1 cellular context compared by ENCODE assay signal in genomic region chr1:66940968-66941367, GRCh38.
A peak's percentile ranks its signal among the peaks of the same experiment; 100 is the strongest.
TF ChIP-seq lines count a peak whose summit lies in the region.

No MANE protein-coding gene starts in this region.

TF ChIP-seq in HepG2, 621 proteins besides CTCF, POLR2A, EP300 and RAD21:
- TF ChIP-seq AGO1 (IDR thresholded peaks at IDR 0.05; ENCODE audit: low read depth, low read length, poor library complexity, severe bottlenecking) (no peak), HNF4A (CRISPR knock-in tag; IDR thresholded peaks at IDR 0.05) (0 out of 2 replicates have a peak, but pooled peaks have one; percentile 12), HOMEZ (CRISPR knock-in tag; IDR thresholded peaks at IDR 0.05; ENCODE audit: low read depth) (0 out of 2 replicates have a peak, but pooled peaks have one; percentile 10), ETV5 (CRISPR knock-in tag; IDR thresholded peaks at IDR 0.05; ENCODE audit: borderline replicate concordance) (no peak), ZSCAN20 (CRISPR knock-in tag; IDR thresholded peaks at IDR 0.05; ENCODE audit: borderline replicate concordance) (no peak), ASH2L (IDR thresholded peaks at IDR 0.05; ENCODE audit: insufficient read length, low read depth, low read length) (peak; percentile 4), XBP1 (CRISPR knock-in tag; IDR thresholded peaks at IDR 0.05) (no peak), SAP130 (CRISPR knock-in tag; IDR thresholded peaks at IDR 0.05; ENCODE audit: low read depth) (0 out of 2 replicates have a peak, but pooled peaks have one; percentile 18), TFAP4 (IDR thresholded peaks at IDR 0.05; ENCODE audit: borderline replicate concordance, low read depth) (0 out of 2 replicates have a peak, but pooled peaks have one; percentile 24), ARID3A (IDR thresholded peaks at IDR 0.05; ENCODE audit: low read depth, low read length) (peak; percentile 41; the same call in 1 of the 2 replicates), NFE2 (CRISPR knock-in tag; IDR thresholded peaks at IDR 0.05) (no peak)
